ENCODE assay signal across 1 cellular context in genomic region chr20:46363874-46364669, GRCh38.
TF ChIP-seq lines count a peak whose summit lies in the region.

No MANE protein-coding gene starts in this region.

TF ChIP-seq in K562, 482 proteins besides CTCF, POLR2A, EP300 and RAD21 (continued from another document and continues in another):
- no peak for TF ChIP-seq SIRT6 (IDR thresholded peaks at IDR 0.05; ENCODE audit: low read depth, low read length)
- no peak for TF ChIP-seq XRCC5 (IDR thresholded peaks at IDR 0.05; ENCODE audit: low read depth, low read length)
- no peak for TF ChIP-seq GABPB2 (CRISPR knock-in tag; conservative IDR thresholded peaks at IDR 0.05)
- 0 out of 2 replicates have a peak, but pooled peaks have one; percentile 54 for TF ChIP-seq LCOR (CRISPR knock-in tag; IDR thresholded peaks at IDR 0.05)
- TF ChIP-seq ELF1 (tag; IDR thresholded peaks at IDR 0.05) = peak; percentile 75
- peak; percentile 66; the same call in 1 of the 2 replicates for TF ChIP-seq GTF2E2 (tag; IDR thresholded peaks at IDR 0.05)
- no peak for TF ChIP-seq HOXB6 (CRISPR knock-in tag; IDR thresholded peaks at IDR 0.05; ENCODE audit: borderline replicate concordance)
- TF ChIP-seq ZNF644 (tag; IDR thresholded peaks at IDR 0.05; ENCODE audit: low read depth) = no peak
- no peak for TF ChIP-seq ZBTB17 (CRISPR knock-in tag; IDR thresholded peaks at IDR 0.05)
- TF ChIP-seq NFXL1 (CRISPR knock-in tag; IDR thresholded peaks at IDR 0.05) = no peak
- TF ChIP-seq RBBP5 (IDR thresholded peaks at IDR 0.05; ENCODE audit: borderline replicate concordance, insufficient read depth, low read length, poor library complexity, severe bottlenecking) = peak; percentile 82
- TF ChIP-seq JUN (IDR thresholded peaks at IDR 0.05; ENCODE audit: borderline replicate concordance, low read depth, low read length) = no peak
- no peak for TF ChIP-seq JUN (CRISPR knock-in tag; IDR thresholded peaks at IDR 0.05; ENCODE audit: borderline replicate concordance)
- TF ChIP-seq ZZZ3 (IDR thresholded peaks at IDR 0.05) = no peak
- no peak for TF ChIP-seq RBM39 (optimal IDR thresholded peaks at IDR 0.05; ENCODE audit: low read depth, low read length)
- peak; percentile 81 for TF ChIP-seq PHF20 (IDR thresholded peaks at IDR 0.05; ENCODE audit: partially characterized antibody)
- TF ChIP-seq CTBP1 (IDR thresholded peaks at IDR 0.05; ENCODE audit: borderline replicate concordance) = peak; percentile 14; the same call in 1 of the 2 replicates
- peak; percentile 17; the same call in 1 of the 2 replicates for TF ChIP-seq L3MBTL2 (IDR thresholded peaks at IDR 0.05)
- TF ChIP-seq, protein P1, sequence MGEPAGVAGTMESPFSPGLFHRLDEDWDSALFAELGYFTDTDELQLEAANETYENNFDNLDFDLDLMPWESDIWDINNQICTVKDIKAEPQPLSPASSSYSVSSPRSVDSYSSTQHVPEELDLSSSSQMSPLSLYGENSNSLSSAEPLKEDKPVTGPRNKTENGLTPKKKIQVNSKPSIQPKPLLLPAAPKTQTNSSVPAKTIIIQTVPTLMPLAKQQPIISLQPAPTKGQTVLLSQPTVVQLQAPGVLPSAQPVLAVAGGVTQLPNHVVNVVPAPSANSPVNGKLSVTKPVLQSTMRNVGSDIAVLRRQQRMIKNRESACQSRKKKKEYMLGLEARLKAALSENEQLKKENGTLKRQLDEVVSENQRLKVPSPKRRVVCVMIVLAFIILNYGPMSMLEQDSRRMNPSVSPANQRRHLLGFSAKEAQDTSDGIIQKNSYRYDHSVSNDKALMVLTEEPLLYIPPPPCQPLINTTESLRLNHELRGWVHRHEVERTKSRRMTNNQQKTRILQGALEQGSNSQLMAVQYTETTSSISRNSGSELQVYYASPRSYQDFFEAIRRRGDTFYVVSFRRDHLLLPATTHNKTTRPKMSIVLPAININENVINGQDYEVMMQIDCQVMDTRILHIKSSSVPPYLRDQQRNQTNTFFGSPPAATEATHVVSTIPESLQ (CRISPR knock-in tag; IDR thresholded peaks at IDR 0.05) = no peak
- TF ChIP-seq, protein P2, sequence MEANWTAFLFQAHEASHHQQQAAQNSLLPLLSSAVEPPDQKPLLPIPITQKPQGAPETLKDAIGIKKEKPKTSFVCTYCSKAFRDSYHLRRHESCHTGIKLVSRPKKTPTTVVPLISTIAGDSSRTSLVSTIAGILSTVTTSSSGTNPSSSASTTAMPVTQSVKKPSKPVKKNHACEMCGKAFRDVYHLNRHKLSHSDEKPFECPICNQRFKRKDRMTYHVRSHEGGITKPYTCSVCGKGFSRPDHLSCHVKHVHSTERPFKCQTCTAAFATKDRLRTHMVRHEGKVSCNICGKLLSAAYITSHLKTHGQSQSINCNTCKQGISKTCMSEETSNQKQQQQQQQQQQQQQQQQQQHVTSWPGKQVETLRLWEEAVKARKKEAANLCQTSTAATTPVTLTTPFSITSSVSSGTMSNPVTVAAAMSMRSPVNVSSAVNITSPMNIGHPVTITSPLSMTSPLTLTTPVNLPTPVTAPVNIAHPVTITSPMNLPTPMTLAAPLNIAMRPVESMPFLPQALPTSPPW (CRISPR knock-in tag; IDR thresholded peaks at IDR 0.05) = peak; percentile 83
- no peak for TF ChIP-seq ILK (tag; IDR thresholded peaks at IDR 0.05; ENCODE audit: borderline replicate concordance, low read depth)
- no peak for TF ChIP-seq NBN (IDR thresholded peaks at IDR 0.05; ENCODE audit: low read depth)
- no peak for TF ChIP-seq PTRF (tag; IDR thresholded peaks at IDR 0.05)
- TF ChIP-seq ZC3H8 (IDR thresholded peaks at IDR 0.05) = no peak
- TF ChIP-seq MYNN (IDR thresholded peaks at IDR 0.05) = no peak
- TF ChIP-seq MYNN (CRISPR knock-in tag; IDR thresholded peaks at IDR 0.05) = no peak
- TF ChIP-seq, protein P3, sequence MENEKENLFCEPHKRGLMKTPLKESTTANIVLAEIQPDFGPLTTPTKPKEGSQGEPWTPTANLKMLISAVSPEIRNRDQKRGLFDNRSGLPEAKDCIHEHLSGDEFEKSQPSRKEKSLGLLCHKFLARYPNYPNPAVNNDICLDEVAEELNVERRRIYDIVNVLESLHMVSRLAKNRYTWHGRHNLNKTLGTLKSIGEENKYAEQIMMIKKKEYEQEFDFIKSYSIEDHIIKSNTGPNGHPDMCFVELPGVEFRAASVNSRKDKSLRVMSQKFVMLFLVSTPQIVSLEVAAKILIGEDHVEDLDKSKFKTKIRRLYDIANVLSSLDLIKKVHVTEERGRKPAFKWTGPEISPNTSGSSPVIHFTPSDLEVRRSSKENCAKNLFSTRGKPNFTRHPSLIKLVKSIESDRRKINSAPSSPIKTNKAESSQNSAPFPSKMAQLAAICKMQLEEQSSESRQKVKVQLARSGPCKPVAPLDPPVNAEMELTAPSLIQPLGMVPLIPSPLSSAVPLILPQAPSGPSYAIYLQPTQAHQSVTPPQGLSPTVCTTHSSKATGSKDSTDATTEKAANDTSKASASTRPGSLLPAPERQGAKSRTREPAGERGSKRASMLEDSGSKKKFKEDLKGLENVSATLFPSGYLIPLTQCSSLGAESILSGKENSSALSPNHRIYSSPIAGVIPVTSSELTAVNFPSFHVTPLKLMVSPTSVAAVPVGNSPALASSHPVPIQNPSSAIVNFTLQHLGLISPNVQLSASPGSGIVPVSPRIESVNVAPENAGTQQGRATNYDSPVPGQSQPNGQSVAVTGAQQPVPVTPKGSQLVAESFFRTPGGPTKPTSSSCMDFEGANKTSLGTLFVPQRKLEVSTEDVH (IDR thresholded peaks at IDR 0.05; ENCODE audit: low read depth, partially characterized antibody) = peak; percentile 57
- no peak for TF ChIP-seq ZFP30 (CRISPR knock-in tag; IDR thresholded peaks at IDR 0.05; ENCODE audit: borderline replicate concordance)
- peak; percentile 23; the same call in 1 of the 2 replicates for TF ChIP-seq HDAC2 (IDR thresholded peaks at IDR 0.05)
- TF ChIP-seq ZNF766 (CRISPR knock-in tag; conservative IDR thresholded peaks at IDR 0.05) = no peak
- no peak for TF ChIP-seq ZNF197 (CRISPR knock-in tag; IDR thresholded peaks at IDR 0.05; ENCODE audit: low read depth)
- peak; percentile 12; the same call in 1 of the 2 replicates for TF ChIP-seq LEF1 (IDR thresholded peaks at IDR 0.05)
- TF ChIP-seq BCLAF1 (IDR thresholded peaks at IDR 0.05; ENCODE audit: borderline replicate concordance in 1 of 2, control insufficient read depth in 1 of 2, low read depth in 2 of 2, low read length in 1 of 2) = 0 out of 4 replicates have a peak, but pooled peaks of 1 of the 2 experiments have one; percentile 29
- TF ChIP-seq PCBP2 (IDR thresholded peaks at IDR 0.05; ENCODE audit: low read depth, low read length, poor library complexity, severe bottlenecking) = no peak
- no peak for TF ChIP-seq TFAM (CRISPR knock-in tag; conservative IDR thresholded peaks at IDR 0.05)
- TF ChIP-seq ZNF140 (CRISPR knock-in tag; IDR thresholded peaks at IDR 0.05) = no peak
- TF ChIP-seq GTF2A2 (tag; IDR thresholded peaks at IDR 0.05) = no peak
- no peak for TF ChIP-seq ZNF436 (CRISPR knock-in tag; IDR thresholded peaks at IDR 0.05)
- TF ChIP-seq BRCA1 (IDR thresholded peaks at IDR 0.05) = no peak
- no peak for TF ChIP-seq BRCA1 (CRISPR knock-in tag; IDR thresholded peaks at IDR 0.05)
- peak; percentile 55 for TF ChIP-seq TBP (optimal IDR thresholded peaks at IDR 0.05; ENCODE audit: low read depth, low read length)
- no peak for TF ChIP-seq SIX5 (IDR thresholded peaks at IDR 0.05; ENCODE audit: borderline replicate concordance in 1 of 2, insufficient read depth in 1 of 2, low read depth in 1 of 2, low read length in 2 of 2)
- TF ChIP-seq, protein P4, sequence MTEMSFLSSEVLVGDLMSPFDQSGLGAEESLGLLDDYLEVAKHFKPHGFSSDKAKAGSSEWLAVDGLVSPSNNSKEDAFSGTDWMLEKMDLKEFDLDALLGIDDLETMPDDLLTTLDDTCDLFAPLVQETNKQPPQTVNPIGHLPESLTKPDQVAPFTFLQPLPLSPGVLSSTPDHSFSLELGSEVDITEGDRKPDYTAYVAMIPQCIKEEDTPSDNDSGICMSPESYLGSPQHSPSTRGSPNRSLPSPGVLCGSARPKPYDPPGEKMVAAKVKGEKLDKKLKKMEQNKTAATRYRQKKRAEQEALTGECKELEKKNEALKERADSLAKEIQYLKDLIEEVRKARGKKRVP (CRISPR knock-in tag; IDR thresholded peaks at IDR 0.05) = no peak
- TF ChIP-seq, protein P5, sequence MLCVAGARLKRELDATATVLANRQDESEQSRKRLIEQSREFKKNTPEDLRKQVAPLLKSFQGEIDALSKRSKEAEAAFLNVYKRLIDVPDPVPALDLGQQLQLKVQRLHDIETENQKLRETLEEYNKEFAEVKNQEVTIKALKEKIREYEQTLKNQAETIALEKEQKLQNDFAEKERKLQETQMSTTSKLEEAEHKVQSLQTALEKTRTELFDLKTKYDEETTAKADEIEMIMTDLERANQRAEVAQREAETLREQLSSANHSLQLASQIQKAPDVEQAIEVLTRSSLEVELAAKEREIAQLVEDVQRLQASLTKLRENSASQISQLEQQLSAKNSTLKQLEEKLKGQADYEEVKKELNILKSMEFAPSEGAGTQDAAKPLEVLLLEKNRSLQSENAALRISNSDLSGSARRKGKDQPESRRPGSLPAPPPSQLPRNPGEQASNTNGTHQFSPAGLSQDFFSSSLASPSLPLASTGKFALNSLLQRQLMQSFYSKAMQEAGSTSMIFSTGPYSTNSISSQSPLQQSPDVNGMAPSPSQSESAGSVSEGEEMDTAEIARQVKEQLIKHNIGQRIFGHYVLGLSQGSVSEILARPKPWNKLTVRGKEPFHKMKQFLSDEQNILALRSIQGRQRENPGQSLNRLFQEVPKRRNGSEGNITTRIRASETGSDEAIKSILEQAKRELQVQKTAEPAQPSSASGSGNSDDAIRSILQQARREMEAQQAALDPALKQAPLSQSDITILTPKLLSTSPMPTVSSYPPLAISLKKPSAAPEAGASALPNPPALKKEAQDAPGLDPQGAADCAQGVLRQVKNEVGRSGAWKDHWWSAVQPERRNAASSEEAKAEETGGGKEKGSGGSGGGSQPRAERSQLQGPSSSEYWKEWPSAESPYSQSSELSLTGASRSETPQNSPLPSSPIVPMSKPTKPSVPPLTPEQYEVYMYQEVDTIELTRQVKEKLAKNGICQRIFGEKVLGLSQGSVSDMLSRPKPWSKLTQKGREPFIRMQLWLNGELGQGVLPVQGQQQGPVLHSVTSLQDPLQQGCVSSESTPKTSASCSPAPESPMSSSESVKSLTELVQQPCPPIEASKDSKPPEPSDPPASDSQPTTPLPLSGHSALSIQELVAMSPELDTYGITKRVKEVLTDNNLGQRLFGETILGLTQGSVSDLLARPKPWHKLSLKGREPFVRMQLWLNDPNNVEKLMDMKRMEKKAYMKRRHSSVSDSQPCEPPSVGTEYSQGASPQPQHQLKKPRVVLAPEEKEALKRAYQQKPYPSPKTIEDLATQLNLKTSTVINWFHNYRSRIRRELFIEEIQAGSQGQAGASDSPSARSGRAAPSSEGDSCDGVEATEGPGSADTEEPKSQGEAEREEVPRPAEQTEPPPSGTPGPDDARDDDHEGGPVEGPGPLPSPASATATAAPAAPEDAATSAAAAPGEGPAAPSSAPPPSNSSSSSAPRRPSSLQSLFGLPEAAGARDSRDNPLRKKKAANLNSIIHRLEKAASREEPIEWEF (CRISPR knock-in tag; IDR thresholded peaks at IDR 0.05) = no peak
- peak; percentile 68 for TF ChIP-seq MXI1 (IDR thresholded peaks at IDR 0.05; ENCODE audit: low read depth, low read length)
- 0 out of 2 replicates have a peak, but pooled peaks have one; percentile 51 for TF ChIP-seq ZBED1 (IDR thresholded peaks at IDR 0.05)
- TF ChIP-seq THRA (IDR thresholded peaks at IDR 0.05) = no peak
- TF ChIP-seq GATA2 (CRISPR knock-in tag; IDR thresholded peaks at IDR 0.05) = no peak
- TF ChIP-seq PML (IDR thresholded peaks at IDR 0.05; ENCODE audit: low read length) = peak; percentile 73; the same call in 1 of the 2 replicates
- no peak for TF ChIP-seq SRF (CRISPR knock-in tag; IDR thresholded peaks at IDR 0.05)
- no peak for TF ChIP-seq MCM3 (IDR thresholded peaks at IDR 0.05)
- no peak for TF ChIP-seq MCM7 (IDR thresholded peaks at IDR 0.05)
- no peak for TF ChIP-seq MAFF (IDR thresholded peaks at IDR 0.05; ENCODE audit: low read length)
- TF ChIP-seq, protein P6, sequence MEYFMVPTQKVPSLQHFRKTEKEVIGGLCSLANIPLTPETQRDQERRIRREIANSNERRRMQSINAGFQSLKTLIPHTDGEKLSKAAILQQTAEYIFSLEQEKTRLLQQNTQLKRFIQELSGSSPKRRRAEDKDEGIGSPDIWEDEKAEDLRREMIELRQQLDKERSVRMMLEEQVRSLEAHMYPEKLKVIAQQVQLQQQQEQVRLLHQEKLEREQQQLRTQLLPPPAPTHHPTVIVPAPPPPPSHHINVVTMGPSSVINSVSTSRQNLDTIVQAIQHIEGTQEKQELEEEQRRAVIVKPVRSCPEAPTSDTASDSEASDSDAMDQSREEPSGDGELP (CRISPR knock-in tag; IDR thresholded peaks at IDR 0.05; ENCODE audit: borderline replicate concordance) = peak; percentile 68; the same call in 1 of the 2 replicates
